9 cellular contexts compared by ENCODE assay signal in the genomic region with DNA sequence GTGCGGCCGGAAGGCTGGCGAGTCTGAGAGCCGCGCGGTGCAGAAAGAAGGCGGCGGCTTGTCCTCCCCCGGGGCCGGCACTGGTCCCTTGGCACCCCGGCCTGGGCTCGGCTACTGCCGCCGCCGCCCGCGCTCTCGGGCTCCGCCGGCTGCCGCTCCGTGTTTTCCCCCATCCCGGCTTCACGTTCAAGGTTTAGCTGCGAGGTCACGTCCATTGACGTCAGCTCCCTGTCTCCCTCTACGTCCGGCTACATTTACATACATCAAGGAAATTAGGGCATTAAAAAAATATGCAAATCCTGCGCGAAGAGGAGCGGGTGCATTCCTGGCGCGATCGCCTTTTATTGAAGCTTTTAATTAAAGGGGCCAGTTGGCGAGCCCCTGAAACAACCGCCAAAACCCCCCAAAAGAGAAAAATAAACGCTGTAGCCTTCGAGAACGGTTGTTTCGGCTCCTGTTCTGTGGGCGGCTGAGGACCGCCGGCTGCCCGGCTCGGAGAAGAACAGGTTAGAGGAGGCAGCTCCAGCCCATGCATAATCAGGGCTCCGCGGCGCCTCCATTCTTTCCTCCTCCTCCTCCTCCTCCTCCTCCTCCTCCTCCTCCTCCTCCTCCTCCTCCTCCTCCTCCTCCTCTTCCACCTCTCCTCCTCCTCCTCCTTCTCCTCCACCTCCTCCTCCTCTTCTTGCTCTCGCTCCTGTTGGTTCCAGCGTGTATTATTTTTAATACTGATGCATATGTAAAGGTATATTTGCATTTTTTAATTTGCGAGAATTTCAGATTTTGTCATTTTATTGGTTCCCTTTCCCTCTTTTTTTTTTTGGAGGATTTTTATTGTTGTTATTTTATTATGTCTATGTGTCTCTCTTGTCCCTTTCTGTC.
DNase-seq lines count a peak whose midpoint lies in the region; ATAC-seq and TF ChIP-seq lines count a peak whose summit lies in the region.
"Had no signal": no experiment of that assay in that cellular context is flagged by ENCODE, and none has a peak within 500 bp of the region (broad histone marks: within the 10 kb centered on the region; RNA-seq: fewer than 3 reads in every experiment).

No MANE protein-coding gene starts in this region.

- CTCF ChIA-PET in AG04450 (lab: Charles Lee) = interaction anchor here (1.7 to 2.1 kb wide), 2 partner anchors 15 to 895 kb away, joined by 7 to 13 read pairs; no protein-coding TSS in a partner anchor

- peak overlapping the region; percentile 35 for H3K4me3 ChIP-seq in AG04450 (ENCODE audit: low read depth, low read length)
- H3K4me3 ChIP-seq in iPS-11a (ENCODE audit: low read depth, low read length) = peak overlapping the region; percentile 45
- H3K4me3 ChIP-seq in skeletal muscle satellite cell (ENCODE audit: low read length) = peak overlapping the region; percentile 9

- H3K27me3 ChIP-seq in AG04450 (ENCODE audit: control insufficient read depth, insufficient read depth, low read length) (peaks cover 92% of the 10 kb centered on the region), skeletal muscle satellite cell (ENCODE audit: control insufficient read depth, insufficient read depth, low read length) (peaks cover 96% of the 10 kb centered on the region)

- DNase-seq in AG04450 (ENCODE audit: low read depth, low spot score) = no peak
- DNase-seq in NCI-H460 (ENCODE audit: extremely low read depth, low read depth) = peak; percentile 88
- peak in 36 of 56 donors; percentile 34 to 84 (median 70) for DNase-seq in amygdala (lab: John Stamatoyannopoulos, UW)
- no peak for DNase-seq in NCI-H1694 (lab: John Stamatoyannopoulos, UW)
- DNase-seq: left cardiac atrium had no signal

- no peaks in the 10 kb centered on the region for H3K36me3 ChIP-seq in skeletal muscle satellite cell (ENCODE audit: insufficient read depth, low read length)

- H3K27ac ChIP-seq in AG04450 (ENCODE audit: low read depth, low read length) = no peak overlapping the region

- POLR2A ChIA-PET in AG04450 (lab: Yijun Ruan, JAX) = no interaction called here

- TF ChIP-seq CTCF in AG04450 (IDR thresholded peaks at IDR 0.05; ENCODE audit: low read depth, low read length) = no peak

- H3K9me3 ChIP-seq in AG04450 (ENCODE audit: control insufficient read depth, insufficient read depth, low read length) (no peaks in the 10 kb centered on the region; the same call in 1 of the 2 replicates), skeletal muscle satellite cell (replicated peaks; ENCODE audit: low read length) (peaks cover 5% of the 10 kb centered on the region)

- ATAC-seq in GM18519 (IDR thresholded peaks at IDR 0.05; ENCODE audit: low FRiP score, unreplicated experiment) (peak; percentile 33), HG03039 (IDR thresholded peaks at IDR 0.05; ENCODE audit: unreplicated experiment) (peak; percentile 36)

- H3K9ac ChIP-seq in skeletal muscle satellite cell (ENCODE audit: low read depth, low read length) = no peak overlapping the region

- peaks cover 13% of the 10 kb centered on the region for H3K4me1 ChIP-seq in skeletal muscle satellite cell (ENCODE audit: control insufficient read depth, insufficient read depth, low read length)

- H3K4me2 ChIP-seq in skeletal muscle satellite cell (ENCODE audit: low read length) = peak overlapping the region; percentile 57

Comparison
In these comparisons a context has a peak if more than half of its experiments do, and no peak if none do; other contexts are left out.
1. DNase-seq: peak in NCI-H460 (single experiment) and amygdala (36 of 56); none in AG04450 (single experiment) and NCI-H1694 (single experiment).
2. Peak in every context shown above with its lines, with median percentiles within 50 percentile points of each other: H3K4me3 ChIP-seq.